In the genomic region with DNA sequence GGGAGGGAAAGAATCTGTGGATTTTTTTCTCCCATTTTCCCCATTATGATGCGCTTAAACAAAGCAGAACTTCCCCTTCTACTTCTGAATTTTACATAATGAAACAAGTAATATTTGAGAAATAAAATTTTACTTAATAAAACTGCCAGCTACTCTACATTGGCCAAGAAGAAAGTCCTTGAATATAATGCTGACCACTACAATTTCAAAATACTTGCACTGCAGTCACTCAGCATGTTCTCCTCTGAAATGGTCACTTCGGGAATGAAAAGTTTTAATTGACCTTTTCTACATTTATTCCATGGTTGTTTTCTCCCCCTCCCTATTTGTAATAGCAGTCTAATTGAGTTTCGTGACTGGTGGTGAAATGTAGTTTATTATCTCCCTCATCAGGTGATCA, we compare ENCODE assay signal across 34 cellular contexts.
"Had no signal": no experiment of that assay in that cellular context is flagged by ENCODE, and none has a peak within 500 bp of the region (broad histone marks: within the 10 kb centered on the region; RNA-seq: fewer than 3 reads in every experiment).

No MANE protein-coding gene starts in this region.

- DNase-seq: activated CD4-positive, alpha-beta T cell treated with anti-CD3 and anti-CD28 coated beads for 48 hours; activated CD4-positive, alpha-beta T cell treated with anti-CD3 and anti-CD28 coated beads, Interleukin-2, amount 50 U/mL, for 48 hours; activated CD8-positive, alpha-beta memory T cell treated with anti-CD3 and anti-CD28 coated beads for 24 hours; activated effector memory CD4-positive, alpha-beta T cell treated with anti-CD3 and anti-CD28 coated beads, Interleukin-2, amount 50 U/mL, for 16 hours; activated naive CD4-positive, alpha-beta T cell treated with anti-CD3 and anti-CD28 coated beads, Interleukin-2, amount 10 ng/mL, durations not matched to agents 7 days and 5 days; activated naive CD8-positive, alpha-beta T cell treated with anti-CD3 and anti-CD28 coated beads, Interleukin-2, amount 10 ng/mL, durations not matched to agents 7 days and 5 days; effector CD4-positive, alpha-beta T cell; esophagus squamous epithelium; foreskin melanocyte; left cardiac atrium; left ventricle myocardium superior; mucosa of descending colon; occipital lobe; stimulated activated CD4-positive, alpha-beta T cell treated with anti-CD3 and anti-CD28 coated beads, Interleukin-12 subunit alpha, Interleukin-12 subunit beta, amount 100 ng/mL, for 4 hours; stimulated activated CD4-positive, alpha-beta T cell treated with anti-CD3 and anti-CD28 coated beads, Interleukin-4, amount 100 ng/mL, for 1 hour; substantia nigra; SW 1271; T-helper 9 cell; upper lobe of left lung had no signal

- H3K9me3 ChIP-seq: esophagus squamous epithelium, mucosa of descending colon, upper lobe of left lung, vagina had no signal

- H3K36me3 Mint-ChIP-seq: activated naive CD4-positive, alpha-beta T cell treated with anti-CD3 and anti-CD28 coated beads, Interleukin-2, amount 10 ng/mL, durations not matched to agents 7 days and 5 days; activated naive CD8-positive, alpha-beta T cell treated with anti-CD3 and anti-CD28 coated beads, Interleukin-2, amount 10 ng/mL, durations not matched to agents 7 days and 5 days; natural killer cell treated with Interleukin-12 subunit alpha and Interleukin-12 subunit beta and Interleukin-15 and Interleukin-18, amount 100 ng/mL, for 72 hours had no signal

- H3K27me3 ChIP-seq: esophagus squamous epithelium, upper lobe of left lung, vagina had no signal

- H3K4me1 Mint-ChIP-seq: activated naive CD4-positive, alpha-beta T cell treated with anti-CD3 and anti-CD28 coated beads, Interleukin-2, amount 10 ng/mL, durations not matched to agents 7 days and 5 days; activated naive CD8-positive, alpha-beta T cell treated with anti-CD3 and anti-CD28 coated beads, Interleukin-2, amount 10 ng/mL, durations not matched to agents 7 days and 5 days; central memory CD8-positive, alpha-beta T cell had no signal

- H3K27me3 Mint-ChIP-seq: activated naive CD4-positive, alpha-beta T cell treated with anti-CD3 and anti-CD28 coated beads, Interleukin-2, amount 10 ng/mL, durations not matched to agents 7 days and 5 days; central memory CD8-positive, alpha-beta T cell had no signal

- H3K36me3 ChIP-seq: esophagus squamous epithelium, upper lobe of left lung, vagina had no signal

- H3K27ac ChIP-seq: epithelial cell of prostate, esophagus squamous epithelium, upper lobe of left lung, vagina, VCaP had no signal

- H3K27ac Mint-ChIP-seq: activated naive CD4-positive, alpha-beta T cell treated with anti-CD3 and anti-CD28 coated beads, Interleukin-2, amount 10 ng/mL, durations not matched to agents 7 days and 5 days; activated naive CD8-positive, alpha-beta T cell treated with anti-CD3 and anti-CD28 coated beads, Interleukin-2, amount 10 ng/mL, durations not matched to agents 7 days and 5 days; dendritic cell treated with granulocyte-macrophage colony-stimulating factor and Interleukin-4, amounts not matched to agents 40 ng/mL and 50 ng/mL, for 4 days; natural killer cell treated with Interleukin-12 subunit alpha and Interleukin-12 subunit beta and Interleukin-15 and Interleukin-18, amount 100 ng/mL, for 72 hours; stimulated activated naive CD8-positive, alpha-beta T cell treated with anti-CD3 and anti-CD28 coated beads, Interleukin-15, Interleukin-2, amounts not matched to agents 100 ng/mL and 50 ng/mL, for 24 hours; T-helper 1 cell treated with Interleukin-12 subunit alpha and Interleukin-12 subunit beta and Interleukin-4 antibody, amounts not matched to agents 30 μg/mL and 1 μg/mL, for 36 hours had no signal

- H3K4me3 ChIP-seq: esophagus squamous epithelium, mucosa of descending colon, skin epidermis, upper lobe of left lung, vagina had no signal

- H3K4me1 ChIP-seq: upper lobe of left lung had no signal

- ATAC-seq: activated CD4-positive, CD25-positive, alpha-beta regulatory T cell treated with anti-CD3 and anti-CD28 coated beads, Interleukin-2, amount 50 U/mL, for 24 hours; left cardiac atrium; left ventricle myocardium superior; mucosa of descending colon; natural killer cell treated with Interleukin-12 subunit alpha and Interleukin-12 subunit beta and Interleukin-15 and Interleukin-18, amount 100 ng/mL, for 72 hours; sciatic nerve had no signal

- FAIRE-seq: astrocyte, endometrium, keratinocyte, TTC549 had no signal

- H3K4me3 Mint-ChIP-seq: activated naive CD4-positive, alpha-beta T cell treated with anti-CD3 and anti-CD28 coated beads, Interleukin-2, amount 10 ng/mL, durations not matched to agents 7 days and 5 days; activated naive CD8-positive, alpha-beta T cell treated with anti-CD3 and anti-CD28 coated beads, Interleukin-2, amount 10 ng/mL, durations not matched to agents 7 days and 5 days; central memory CD8-positive, alpha-beta T cell; dendritic cell treated with granulocyte-macrophage colony-stimulating factor and Interleukin-4, amounts not matched to agents 40 ng/mL and 50 ng/mL, for 4 days; natural killer cell treated with Interleukin-12 subunit alpha and Interleukin-12 subunit beta and Interleukin-15 and Interleukin-18, amount 100 ng/mL, for 72 hours; stimulated activated naive CD8-positive, alpha-beta T cell treated with anti-CD3 and anti-CD28 coated beads, Interleukin-15, Interleukin-2, amounts not matched to agents 100 ng/mL and 50 ng/mL, for 24 hours; T-helper 1 cell treated with Interleukin-12 subunit alpha and Interleukin-12 subunit beta and Interleukin-4 antibody, amounts not matched to agents 30 μg/mL and 1 μg/mL, for 36 hours had no signal

- H3K9me3 Mint-ChIP-seq: activated naive CD4-positive, alpha-beta T cell treated with anti-CD3 and anti-CD28 coated beads, Interleukin-2, amount 10 ng/mL, durations not matched to agents 7 days and 5 days; activated naive CD8-positive, alpha-beta T cell treated with anti-CD3 and anti-CD28 coated beads, Interleukin-2, amount 10 ng/mL, durations not matched to agents 7 days and 5 days; central memory CD8-positive, alpha-beta T cell; dendritic cell treated with granulocyte-macrophage colony-stimulating factor and Interleukin-4, amounts not matched to agents 40 ng/mL and 50 ng/mL, for 4 days; natural killer cell treated with Interleukin-12 subunit alpha and Interleukin-12 subunit beta and Interleukin-15 and Interleukin-18, amount 100 ng/mL, for 72 hours; T-helper 1 cell treated with Interleukin-12 subunit alpha and Interleukin-12 subunit beta and Interleukin-4 antibody, amounts not matched to agents 30 μg/mL and 1 μg/mL, for 36 hours had no signal
